In genomic region chr3:171134170-171134569, GRCh38 we compare ENCODE assay signal across 19 cellular contexts.
"Had no signal": no experiment of that assay in that cellular context is flagged by ENCODE, and none has a peak within 500 bp of the region (broad histone marks: within the 10 kb centered on the region; RNA-seq: fewer than 3 reads in every experiment).

No MANE protein-coding gene starts in this region.

- ATAC-seq: activated CD8-positive, alpha-beta memory T cell treated with anti-CD3 and anti-CD28 coated beads, Interleukin-2, amount 10 ng/mL, durations not matched to agents 7 days and 5 days; body of pancreas; natural killer cell treated with Interleukin-12 subunit alpha and Interleukin-12 subunit beta and Interleukin-15 and Interleukin-18, amount 100 ng/mL, for 72 hours; stimulated activated naive CD8-positive, alpha-beta T cell treated with anti-CD3 and anti-CD28 coated beads, Interleukin-15, Interleukin-2, amounts not matched to agents 100 U/mL and 50 U/mL, for 24 hours; T-cell had no signal

- H3K4me3 ChIP-seq: body of pancreas, left ventricle myocardium inferior had no signal

- H3K27me3 Mint-ChIP-seq: activated CD4-positive, alpha-beta memory T cell treated with anti-CD3 and anti-CD28 coated beads for 36 hours; activated CD8-positive, alpha-beta memory T cell treated with anti-CD3 and anti-CD28 coated beads, Interleukin-2, amount 10 ng/mL, durations not matched to agents 7 days and 5 days; dendritic cell treated with granulocyte-macrophage colony-stimulating factor and Interleukin-4, amounts not matched to agents 40 ng/mL and 50 ng/mL, for 4 days; natural killer cell treated with Interleukin-12 subunit alpha and Interleukin-12 subunit beta and Interleukin-15 and Interleukin-18, amount 100 ng/mL, for 72 hours; T-cell had no signal

- H3K4me3 Mint-ChIP-seq: activated CD4-positive, alpha-beta memory T cell treated with anti-CD3 and anti-CD28 coated beads for 36 hours; activated CD8-positive, alpha-beta memory T cell treated with anti-CD3 and anti-CD28 coated beads, Interleukin-2, amount 10 ng/mL, durations not matched to agents 7 days and 5 days; dendritic cell treated with granulocyte-macrophage colony-stimulating factor and Interleukin-4, amounts not matched to agents 40 ng/mL and 50 ng/mL, for 4 days; natural killer cell treated with Interleukin-12 subunit alpha and Interleukin-12 subunit beta and Interleukin-15 and Interleukin-18, amount 100 ng/mL, for 72 hours; T-cell had no signal

- H3K27ac Mint-ChIP-seq: activated CD4-positive, alpha-beta memory T cell treated with anti-CD3 and anti-CD28 coated beads for 36 hours; activated CD8-positive, alpha-beta memory T cell treated with anti-CD3 and anti-CD28 coated beads, Interleukin-2, amount 10 ng/mL, durations not matched to agents 7 days and 5 days; dendritic cell treated with granulocyte-macrophage colony-stimulating factor and Interleukin-4, amounts not matched to agents 40 ng/mL and 50 ng/mL, for 4 days; natural killer cell treated with Interleukin-12 subunit alpha and Interleukin-12 subunit beta and Interleukin-15 and Interleukin-18, amount 100 ng/mL, for 72 hours had no signal

- DNase-seq: activated CD4-positive, alpha-beta memory T cell treated with anti-CD3 and anti-CD28 coated beads for 36 hours; activated CD4-positive, alpha-beta T cell treated with anti-CD3 and anti-CD28 coated beads for 1 hour; activated CD8-positive, alpha-beta memory T cell treated with anti-CD3 and anti-CD28 coated beads, Interleukin-2, amount 10 ng/mL, durations not matched to agents 7 days and 5 days; activated naive CD4-positive, alpha-beta T cell treated with anti-CD3 and anti-CD28 coated beads, Interleukin-2, amount 50 U/mL, for 16 hours; activated T-cell treated with anti-CD3 and anti-CD28 coated beads, Interleukin-2, amount 50 U/mL, for 1 hour; amniotic stem cell; body of pancreas; effector memory CD4-positive, alpha-beta T cell; glutamatergic neuron; hypothalamus; left ventricle myocardium inferior; posterior cingulate gyrus; small intestine; stimulated activated naive CD8-positive, alpha-beta T cell treated with anti-CD3 and anti-CD28 coated beads, Interleukin-15, Interleukin-2, amounts not matched to agents 100 U/mL and 50 U/mL, for 24 hours; T-cell; T1000; trophoblast cell had no signal

- H3K9me3 ChIP-seq: body of pancreas, left ventricle myocardium inferior had no signal
